In the genomic region with DNA sequence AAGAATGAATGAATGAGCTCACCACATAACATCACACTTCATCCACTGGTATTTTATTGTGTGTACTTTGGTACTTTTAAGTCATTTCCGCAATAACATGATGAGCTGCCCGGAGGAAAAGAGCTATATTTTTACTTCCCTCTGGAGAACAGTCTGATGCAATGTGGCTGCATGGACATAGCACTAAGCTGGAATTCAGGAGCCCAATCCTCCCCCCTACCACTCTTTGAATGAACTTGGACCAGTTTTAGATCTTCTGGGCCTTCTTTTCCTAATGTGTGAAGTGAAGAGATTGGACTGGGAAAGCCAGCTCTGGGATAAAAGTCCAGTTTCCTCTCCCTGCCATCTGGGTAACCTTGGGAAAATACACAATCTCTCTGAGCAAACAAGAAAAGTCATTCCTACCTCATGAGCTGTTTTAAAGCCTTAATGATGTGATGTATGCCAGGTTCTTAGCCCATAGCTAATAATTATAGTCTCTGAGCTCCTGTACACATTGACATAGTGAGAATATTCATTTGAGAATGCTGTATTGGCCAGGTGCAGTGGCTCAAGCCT, we compare ENCODE assay signal across 1 cellular context.
A peak's percentile ranks its signal among the peaks of the same experiment; 100 is the strongest.
TF ChIP-seq lines count a peak whose summit lies in the region.

No MANE protein-coding gene starts in this region.

TF ChIP-seq in HepG2, 621 proteins besides CTCF, POLR2A, EP300 and RAD21 (continued from another document and continues in another):
- TF ChIP-seq GRHL1 (CRISPR knock-in tag; conservative IDR thresholded peaks at IDR 0.05) (no peak), SNAPC4 (CRISPR knock-in tag; IDR thresholded peaks at IDR 0.05) (no peak), SRSF4 (IDR thresholded peaks at IDR 0.05; ENCODE audit: low read depth, low read length, poor library complexity, severe bottlenecking) (no peak), SOX6 (IDR thresholded peaks at IDR 0.05) (no peak), SOX6 (CRISPR knock-in tag; IDR thresholded peaks at IDR 0.05) (peak; percentile 72), ZNF598 (CRISPR knock-in tag; IDR thresholded peaks at IDR 0.05; ENCODE audit: borderline replicate concordance) (no peak), MAZ (IDR thresholded peaks at IDR 0.05; ENCODE audit: borderline replicate concordance, low read depth, low read length) (no peak), MAZ (CRISPR knock-in tag; IDR thresholded peaks at IDR 0.05; ENCODE audit: low read depth) (no peak), ZFP1 (CRISPR knock-in tag; IDR thresholded peaks at IDR 0.05) (no peak), SRSF9 (IDR thresholded peaks at IDR 0.05; ENCODE audit: borderline replicate concordance, insufficient read depth, low read depth, low read length, poor library complexity, severe bottlenecking) (no peak), POLR2AphosphoS2 (IDR thresholded peaks at IDR 0.05; ENCODE audit: low read depth, low read length) (no peak), MZF1 (CRISPR knock-in tag; IDR thresholded peaks at IDR 0.05; ENCODE audit: borderline replicate concordance) (no peak), JUND (CRISPR knock-in tag; IDR thresholded peaks at IDR 0.05) (peak; percentile 61; the same call in 1 of the 2 replicates), MBNL3 (CRISPR knock-in tag; conservative IDR thresholded peaks at IDR 0.05) (no peak), ZNF609 (CRISPR knock-in tag; IDR thresholded peaks at IDR 0.05; ENCODE audit: borderline replicate concordance) (peak; percentile 42; the same call in 1 of the 2 replicates), ZNF362 (CRISPR knock-in tag; IDR thresholded peaks at IDR 0.05; ENCODE audit: borderline replicate concordance) (no peak), HDAC2 (CRISPR knock-in tag; IDR thresholded peaks at IDR 0.05) (peak; percentile 59; the same call in 1 of the 2 replicates), MTF2 (CRISPR knock-in tag; IDR thresholded peaks at IDR 0.05; ENCODE audit: borderline replicate concordance) (no peak), ZNF274 (CRISPR knock-in tag; IDR thresholded peaks at IDR 0.05) (no peak), ZSCAN20 (CRISPR knock-in tag; IDR thresholded peaks at IDR 0.05; ENCODE audit: borderline replicate concordance) (0 out of 2 replicates have a peak, but pooled peaks have one; percentile 26), MTA1 (CRISPR knock-in tag; IDR thresholded peaks at IDR 0.05; ENCODE audit: borderline replicate concordance) (no peak), ZNF614 (CRISPR knock-in tag; IDR thresholded peaks at IDR 0.05; ENCODE audit: borderline replicate concordance) (peak; percentile 61; the same call in 1 of the 2 replicates), NBN (conservative IDR thresholded peaks at IDR 0.05) (no peak), ZSCAN25 (CRISPR knock-in tag; IDR thresholded peaks at IDR 0.05) (no peak), GPBP1L1 (CRISPR knock-in tag; IDR thresholded peaks at IDR 0.05) (no peak), NR2C2 (CRISPR knock-in tag; IDR thresholded peaks at IDR 0.05; ENCODE audit: borderline replicate concordance) (peak; percentile 29; the same call in 1 of the 2 replicates), KAT8 (CRISPR knock-in tag; IDR thresholded peaks at IDR 0.05) (0 out of 2 replicates have a peak, but pooled peaks have one; percentile 37), KDM5A (IDR thresholded peaks at IDR 0.05; ENCODE audit: borderline replicate concordance, low read length) (no peak)
- TF ChIP-seq, protein P1, sequence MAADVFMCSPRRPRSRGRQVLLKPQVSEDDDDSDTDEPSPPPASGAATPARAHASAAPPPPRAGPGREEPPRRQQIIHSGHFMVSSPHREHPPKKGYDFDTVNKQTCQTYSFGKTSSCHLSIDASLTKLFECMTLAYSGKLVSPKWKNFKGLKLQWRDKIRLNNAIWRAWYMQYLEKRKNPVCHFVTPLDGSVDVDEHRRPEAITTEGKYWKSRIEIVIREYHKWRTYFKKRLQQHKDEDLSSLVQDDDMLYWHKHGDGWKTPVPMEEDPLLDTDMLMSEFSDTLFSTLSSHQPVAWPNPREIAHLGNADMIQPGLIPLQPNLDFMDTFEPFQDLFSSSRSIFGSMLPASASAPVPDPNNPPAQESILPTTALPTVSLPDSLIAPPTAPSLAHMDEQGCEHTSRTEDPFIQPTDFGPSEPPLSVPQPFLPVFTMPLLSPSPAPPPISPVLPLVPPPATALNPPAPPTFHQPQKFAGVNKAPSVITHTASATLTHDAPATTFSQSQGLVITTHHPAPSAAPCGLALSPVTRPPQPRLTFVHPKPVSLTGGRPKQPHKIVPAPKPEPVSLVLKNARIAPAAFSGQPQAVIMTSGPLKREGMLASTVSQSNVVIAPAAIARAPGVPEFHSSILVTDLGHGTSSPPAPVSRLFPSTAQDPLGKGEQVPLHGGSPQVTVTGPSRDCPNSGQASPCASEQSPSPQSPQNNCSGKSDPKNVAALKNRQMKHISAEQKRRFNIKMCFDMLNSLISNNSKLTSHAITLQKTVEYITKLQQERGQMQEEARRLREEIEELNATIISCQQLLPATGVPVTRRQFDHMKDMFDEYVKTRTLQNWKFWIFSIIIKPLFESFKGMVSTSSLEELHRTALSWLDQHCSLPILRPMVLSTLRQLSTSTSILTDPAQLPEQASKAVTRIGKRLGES (CRISPR knock-in tag; IDR thresholded peaks at IDR 0.05; ENCODE audit: borderline replicate concordance) = no peak
- TF ChIP-seq, protein P2, sequence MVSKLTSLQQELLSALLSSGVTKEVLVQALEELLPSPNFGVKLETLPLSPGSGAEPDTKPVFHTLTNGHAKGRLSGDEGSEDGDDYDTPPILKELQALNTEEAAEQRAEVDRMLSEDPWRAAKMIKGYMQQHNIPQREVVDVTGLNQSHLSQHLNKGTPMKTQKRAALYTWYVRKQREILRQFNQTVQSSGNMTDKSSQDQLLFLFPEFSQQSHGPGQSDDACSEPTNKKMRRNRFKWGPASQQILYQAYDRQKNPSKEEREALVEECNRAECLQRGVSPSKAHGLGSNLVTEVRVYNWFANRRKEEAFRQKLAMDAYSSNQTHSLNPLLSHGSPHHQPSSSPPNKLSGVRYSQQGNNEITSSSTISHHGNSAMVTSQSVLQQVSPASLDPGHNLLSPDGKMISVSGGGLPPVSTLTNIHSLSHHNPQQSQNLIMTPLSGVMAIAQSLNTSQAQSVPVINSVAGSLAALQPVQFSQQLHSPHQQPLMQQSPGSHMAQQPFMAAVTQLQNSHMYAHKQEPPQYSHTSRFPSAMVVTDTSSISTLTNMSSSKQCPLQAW (CRISPR knock-in tag; IDR thresholded peaks at IDR 0.05) = peak; percentile 55; the same call in 1 of the 2 replicates
